8 cellular contexts compared by ENCODE assay signal in the genomic region with DNA sequence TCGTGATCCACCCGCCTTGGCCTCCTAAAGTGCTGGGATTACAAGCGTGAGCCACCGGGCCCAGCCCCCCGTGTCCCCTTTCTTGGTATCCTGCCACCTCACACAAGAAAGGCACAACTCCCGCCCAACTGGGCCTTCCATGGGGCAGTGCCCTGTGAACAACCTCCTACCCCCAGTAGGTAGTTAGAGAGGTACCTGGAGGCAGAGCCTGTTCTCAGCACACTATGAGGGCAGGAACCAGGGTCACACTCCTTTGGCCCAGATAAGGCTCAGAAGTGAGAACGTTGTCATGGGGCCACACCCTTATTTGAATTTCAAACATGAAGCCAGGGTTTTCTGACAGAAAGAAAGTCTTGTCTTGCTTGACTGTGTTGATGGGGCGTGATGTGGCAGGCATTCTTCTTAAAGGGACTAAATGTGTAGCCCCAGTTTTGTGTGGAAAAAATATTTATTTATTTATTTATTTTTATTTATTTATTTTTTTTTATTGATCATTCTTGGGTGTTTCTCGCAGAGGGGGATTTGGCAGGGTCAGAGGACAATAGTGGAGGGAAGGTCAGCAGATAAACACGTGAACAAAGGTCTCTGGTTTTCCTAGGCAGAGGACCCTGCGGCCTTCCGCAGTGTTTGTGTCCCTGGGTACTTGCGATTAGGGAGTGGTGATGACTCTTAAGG. TPM values are rescaled to one million over a fixed set of nuclear protein-coding genes. Genes with fewer than 3 reads are reported as not detected.
DNase-seq lines count a peak whose midpoint lies in the region; ATAC-seq, FAIRE-seq and TF ChIP-seq lines count a peak whose summit lies in the region.
"Not testable (repeated sequence)": the region's sequence is repeated elsewhere in the genome, so short reads cannot be mapped to it uniquely, and the experiment has no call there.

No MANE protein-coding gene starts in this region.

- not testable (repeated sequence) for FAIRE-seq in A549 (lab: Jason Lieb, UNC)
- FAIRE-seq in GM12891 (lab: Jason Lieb, UNC): peak; percentile 9

- peak overlapping the region; percentile 62 to 90; a peak in 5 of 6 replicates for H3K27ac ChIP-seq in A549
- not testable (repeated sequence) for H3K27ac ChIP-seq in Karpas-422 (ENCODE audit: low read length)
- H3K27ac ChIP-seq in RWPE1: peak overlapping the region; percentile 93; the same call in 1 of the 2 replicates

- peaks cover 57% of the 10 kb centered on the region for H3K4me1 Mint-ChIP-seq in dendritic cell treated with granulocyte-macrophage colony-stimulating factor and Interleukin-4, amounts not matched to agents 40 ng/mL and 50 ng/mL, for 4 days (ENCODE audit: low read depth)
- H3K4me1 Mint-ChIP-seq in naive B cell: peaks cover 30 to 48% (median 36%) of the 10 kb centered on the region in 3 donors
- peaks cover 45% of the 10 kb centered on the region for H3K4me1 Mint-ChIP-seq in stimulated activated memory B cell treated with anti-CD40 and anti-IgM and Interleukin-4, amounts not matched to agents 10 μg/mL and 1 μg/mL and 100 μg/mL, for 72 hours

- peak overlapping the region; percentile 86 for H3K27ac Mint-ChIP-seq in dendritic cell treated with granulocyte-macrophage colony-stimulating factor and Interleukin-4, amounts not matched to agents 40 ng/mL and 50 ng/mL, for 4 days
- peak overlapping the region; percentile 54 to 98 (median 90) for H3K27ac Mint-ChIP-seq in naive B cell
- H3K27ac Mint-ChIP-seq in stimulated activated memory B cell treated with anti-CD40 and anti-IgM and Interleukin-4, amounts not matched to agents 10 μg/mL and 1 μg/mL and 100 μg/mL, for 72 hours: peak overlapping the region; percentile 33

- not testable (repeated sequence) for H3K36me3 ChIP-seq in Karpas-422 (ENCODE audit: insufficient read depth, low read length)

- H3K79me2 ChIP-seq in Karpas-422 (ENCODE audit: low read length): not testable (repeated sequence)

- H3K9me3 ChIP-seq in A549; Karpas-422 (ENCODE audit: low read length): not testable (repeated sequence)

- not testable (repeated sequence) for H3K9me2 ChIP-seq in Karpas-422 (replicated peaks; ENCODE audit: insufficient read depth, low read length)

- not testable (repeated sequence) for H2AFZ ChIP-seq in Karpas-422 (ENCODE audit: low read length)

- intact Hi-C loops in dendritic cell treated with granulocyte-macrophage colony-stimulating factor and Interleukin-4, amounts not matched to agents 40 ng/mL and 50 ng/mL, for 4 days (cut with micrococcal nuclease); Right ventricle myocardium superior (cut with DNase I): not testable (repeated sequence)

- H3K27me3 Mint-ChIP-seq in dendritic cell treated with granulocyte-macrophage colony-stimulating factor and Interleukin-4, amounts not matched to agents 40 ng/mL and 50 ng/mL, for 4 days; naive B cell; stimulated activated memory B cell treated with anti-CD40 and anti-IgM and Interleukin-4, amounts not matched to agents 10 μg/mL and 1 μg/mL and 100 μg/mL, for 72 hours: not testable (repeated sequence)

- peak in 1 of 2 experiments; percentile 35 for DNase-seq in A549 (ENCODE audit: low read depth in 1 of 2, low spot score in 1 of 2)
- not testable (repeated sequence) for DNase-seq in GM12891 (ENCODE audit: insufficient read length, low spot score); RWPE1 (ENCODE audit: low spot score)
- DNase-seq in Karpas-422: peak; percentile 66
- DNase-seq in Right ventricle myocardium superior: peak; percentile 22
- DNase-seq in naive B cell: peak; percentile 43

- not testable (repeated sequence) for TF ChIP-seq POLR2A in A549 (IDR thresholded peaks at IDR 0.05; ENCODE audit: low read length); GM12891 (IDR thresholded peaks at IDR 0.05; ENCODE audit: low read depth, low read length)

- POLR2A ChIA-PET in A549 (lab: Yijun Ruan, JAX); RWPE1 (lab: Yijun Ruan, JAX; ENCODE audit: low non-redundant PET): not testable (repeated sequence)

- H3K9me3 Mint-ChIP-seq in dendritic cell treated with granulocyte-macrophage colony-stimulating factor and Interleukin-4, amounts not matched to agents 40 ng/mL and 50 ng/mL, for 4 days; naive B cell; stimulated activated memory B cell treated with anti-CD40 and anti-IgM and Interleukin-4, amounts not matched to agents 10 μg/mL and 1 μg/mL and 100 μg/mL, for 72 hours: not testable (repeated sequence)

- not testable (repeated sequence) for H3K27me3 ChIP-seq in Karpas-422 (ENCODE audit: low read length)

- not testable (repeated sequence) for ATAC-seq in A549; Right ventricle myocardium superior (ENCODE audit: poor library complexity); stimulated activated memory B cell treated with anti-CD40 and anti-IgM and Interleukin-4, amounts not matched to agents 10 μg/mL and 1 μg/mL and 100 μg/mL, for 72 hours
- ATAC-seq in naive B cell (ENCODE audit: low read depth in 2 of 2): peak; percentile 61 to 68

- not testable (repeated sequence) for TF ChIP-seq RAD21 in A549 (conservative IDR thresholded peaks at IDR 0.05 in 1 of 2, IDR thresholded peaks at IDR 0.05 in 1 of 2)

- TF ChIP-seq EP300 in A549 (IDR thresholded peaks at IDR 0.05): not testable (repeated sequence)

- peak overlapping the region; percentile 5 for H3K4me3 Mint-ChIP-seq in dendritic cell treated with granulocyte-macrophage colony-stimulating factor and Interleukin-4, amounts not matched to agents 40 ng/mL and 50 ng/mL, for 4 days
- peak overlapping the region in 5 of 8 donors; percentile 21 to 81 (median 66) for H3K4me3 Mint-ChIP-seq in naive B cell
- peak overlapping the region; percentile 19 for H3K4me3 Mint-ChIP-seq in stimulated activated memory B cell treated with anti-CD40 and anti-IgM and Interleukin-4, amounts not matched to agents 10 μg/mL and 1 μg/mL and 100 μg/mL, for 72 hours

- H3K9ac ChIP-seq in Karpas-422 (ENCODE audit: low read length): not testable (repeated sequence)

- H3K4me2 ChIP-seq in A549 (peak overlapping the region; percentile 57; the same call in 2 of the 3 replicates), Karpas-422 (ENCODE audit: low read depth, low read length, poor library complexity, severe bottlenecking) (peak overlapping the region; percentile 17)

- H4K20me1 ChIP-seq in Karpas-422 (ENCODE audit: insufficient read depth, low read depth, low read length): not testable (repeated sequence)

- H3K4me1 ChIP-seq in A549 (peaks cover 38% of the 10 kb centered on the region), Karpas-422 (ENCODE audit: low read length) (peaks cover 33% of the 10 kb centered on the region)

- not testable (repeated sequence) for TF ChIP-seq CTCF in A549 (IDR thresholded peaks at IDR 0.05); RWPE1 (conservative IDR thresholded peaks at IDR 0.05; ENCODE audit: low read depth)

- WGBS in A549 (ENCODE audit: missing lambda C conversion rate): 81% methylated on average over 13 of the region's 13 CpGs

- not testable (repeated sequence) for H3K4me3 ChIP-seq in A549; Karpas-422 (ENCODE audit: low read length)

- not testable (repeated sequence) for H3K36me3 Mint-ChIP-seq in dendritic cell treated with granulocyte-macrophage colony-stimulating factor and Interleukin-4, amounts not matched to agents 40 ng/mL and 50 ng/mL, for 4 days (ENCODE audit: low read depth); naive B cell; stimulated activated memory B cell treated with anti-CD40 and anti-IgM and Interleukin-4, amounts not matched to agents 10 μg/mL and 1 μg/mL and 100 μg/mL, for 72 hours

- CTCF ChIA-PET in A549 (lab: Yijun Ruan, JAX): interaction anchor here (4.9 kb wide), 1 partner anchor 21 kb away, joined by 31 read pairs; no protein-coding TSS in a partner anchor
- CTCF ChIA-PET in RWPE1 (lab: Yijun Ruan, JAX): not testable (repeated sequence)

RNA-seq across cellular contexts. Expression of gene PSAP, which starts 23.8 kb away (rescaled TPM):
- polyA plus RNA-seq in A549 (2011; rRNA removed): 1,519 and 1,660 TPM in 2 replicates
- 805 and 819 TPM in 2 replicates for polyA plus RNA-seq in A549 (2012; cell fraction: cytosol; rRNA removed)
- polyA plus RNA-seq in A549 (2012; cell fraction: nucleus; rRNA removed): 1,219 and 1,507 TPM in 2 replicates
- 600 to 708 TPM (median 690 TPM) in 3 replicates for polyA plus RNA-seq in A549 (2017; fragmentation: RNase III; extraction: RNeasy Plus Mini Kit Qiagen cat#74134 plus additional on column Dnase treatment)
- polyA minus RNA-seq in A549 (2011; rRNA and poly(A)+ RNA removed): 756 and 891 TPM in 2 replicates
- polyA plus RNA-seq in GM12891 (2012; ENCODE audit: low read depth, missing spikeins): 238 TPM
- total RNA-seq in Karpas-422 (2014; rRNA removed; shearing (Covaris generic); ENCODE audit: low replicate concordance): 114 and 201 TPM in 2 replicates
- total RNA-seq in Right ventricle myocardium superior: 1,816 TPM
- 100 to 1,000 TPM; 476 to 761 (median 550) TPM for polyA plus RNA-seq in naive B cell (ENCODE audit: low read depth in 6 of 6)

Comparison
In these comparisons a context has a peak if more than half of its experiments do, and no peak if none do; other contexts are left out.
1. H3K27ac Mint-ChIP-seq: peak in every context shown above with its lines; median percentile 90 in naive B cell; 86 in dendritic cell treated with granulocyte-macrophage colony-stimulating factor and Interleukin-4, amounts not matched to agents 40 ng/mL and 50 ng/mL, for 4 days; 33 in stimulated activated memory B cell treated with anti-CD40 and anti-IgM and Interleukin-4, amounts not matched to agents 10 μg/mL and 1 μg/mL and 100 μg/mL, for 72 hours.
2. H3K4me3 Mint-ChIP-seq: peak in every context shown above with its lines; median percentile 66 in naive B cell; 19 in stimulated activated memory B cell treated with anti-CD40 and anti-IgM and Interleukin-4, amounts not matched to agents 10 μg/mL and 1 μg/mL and 100 μg/mL, for 72 hours; 5 in dendritic cell treated with granulocyte-macrophage colony-stimulating factor and Interleukin-4, amounts not matched to agents 40 ng/mL and 50 ng/mL, for 4 days.